In the genomic region with DNA sequence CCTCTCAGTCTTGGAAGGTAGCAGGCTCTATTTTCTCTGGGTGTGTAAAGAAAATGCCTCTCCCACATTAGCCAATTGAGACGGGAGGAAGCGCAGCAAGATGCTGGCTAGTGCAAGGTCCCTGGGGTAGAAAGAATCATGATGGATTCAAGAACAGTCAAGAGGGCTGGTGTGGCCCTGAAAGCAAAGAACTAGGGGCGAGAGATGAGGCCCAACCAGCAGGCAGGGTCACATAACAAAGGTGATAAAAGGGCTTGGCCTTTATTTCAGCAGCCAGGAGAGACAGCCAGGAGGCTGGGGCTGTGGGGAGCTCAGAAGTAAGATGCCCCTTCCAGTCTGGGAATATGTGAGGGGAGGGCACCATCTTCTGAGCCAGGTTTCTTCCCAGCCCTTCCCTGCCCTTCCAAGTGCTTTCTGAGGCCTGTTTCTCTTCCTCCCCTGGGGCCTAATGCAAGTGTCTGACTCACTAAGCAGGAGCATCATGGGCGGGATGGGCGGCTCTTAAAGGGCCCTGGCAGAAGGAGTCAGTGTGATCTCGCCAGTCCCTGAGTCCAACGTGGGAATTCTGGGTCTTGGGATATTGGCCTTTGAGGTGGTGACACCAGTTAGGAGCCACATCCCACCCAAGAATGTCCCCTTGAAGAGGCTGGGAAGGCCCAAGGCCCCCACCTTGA, we compare ENCODE assay signal across 1 cellular context.
TF ChIP-seq lines count a peak whose summit lies in the region.

No MANE protein-coding gene starts in this region.

TF ChIP-seq in HCT116, 20 proteins besides CTCF, POLR2A, EP300 and RAD21 (continued from another document):
- peak; percentile 28 for TF ChIP-seq ZBTB33 (IDR thresholded peaks at IDR 0.05; ENCODE audit: extremely low read depth, insufficient replicate concordance, low read length)
- TF ChIP-seq ZFX (IDR thresholded peaks at IDR 0.05) = peak; percentile 58
- no peak; the same call in 1 of the 2 replicates for TF ChIP-seq JUND (IDR thresholded peaks at IDR 0.05)
- TF ChIP-seq EZH2phosphoT487 (IDR thresholded peaks at IDR 0.05; ENCODE audit: borderline replicate concordance) = no peak
- TF ChIP-seq CBX3 (IDR thresholded peaks at IDR 0.05; ENCODE audit: low read depth) = peak; percentile 28; the same call in 1 of the 2 replicates
- peak; percentile 75 for TF ChIP-seq POLR2AphosphoS5 (IDR thresholded peaks at IDR 0.05; ENCODE audit: low read depth, low read length)
